8 cellular contexts compared by ENCODE assay signal in the genomic region with DNA sequence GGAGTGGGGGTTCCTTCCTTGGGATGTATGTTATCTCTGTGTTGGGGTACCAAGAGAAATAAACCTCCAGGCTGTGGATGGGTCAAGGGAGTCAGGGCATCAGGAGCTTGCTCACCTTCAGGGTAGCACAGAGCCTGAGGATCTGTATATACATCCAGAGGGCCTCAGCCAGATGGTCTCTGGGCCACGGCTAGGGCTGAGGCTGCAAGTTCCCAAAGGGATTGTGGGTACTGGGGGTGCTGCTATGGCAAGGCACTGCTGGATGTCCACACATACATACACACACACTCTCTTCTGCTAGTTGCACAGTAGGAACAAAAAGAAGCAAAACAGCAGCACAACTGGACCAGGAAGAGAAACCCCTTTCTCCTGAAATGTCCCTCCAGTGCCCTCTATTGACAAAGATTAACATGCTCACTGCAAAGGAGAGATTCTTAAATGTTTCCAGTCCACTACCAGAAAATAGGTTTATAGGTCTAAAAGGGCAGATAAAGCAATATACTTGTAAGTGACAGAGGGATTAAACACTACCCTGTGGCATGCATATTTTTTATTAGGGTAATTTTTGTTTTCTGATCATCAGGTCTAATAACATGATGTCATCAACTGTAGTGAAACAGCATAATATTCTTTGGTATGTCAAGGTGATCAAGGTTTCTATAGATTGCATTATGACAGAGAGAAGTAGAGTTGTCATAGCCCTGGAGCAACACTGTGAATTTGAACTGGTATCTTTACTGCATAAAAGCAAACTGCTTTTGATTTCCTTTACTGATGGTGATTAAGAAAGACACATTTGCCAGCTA. TPM values are rescaled to one million over a fixed set of nuclear protein-coding genes. Genes with fewer than 3 reads are reported as not detected.
DNase-seq lines count a peak whose midpoint lies in the region; TF ChIP-seq lines count a peak whose summit lies in the region.

No MANE protein-coding gene starts in this region.

- CTCF ChIA-PET in activated CD4-positive, alpha-beta T cell treated with anti-CD3 and anti-CD28 coated beads, Interleukin-2, amount 10 ng/mL, durations not matched to agents 7 days and 5 days (lab: Charles Lee): no interaction called here

- POLR2A ChIA-PET in activated CD4-positive, alpha-beta T cell treated with anti-CD3 and anti-CD28 coated beads, Interleukin-2, amount 10 ng/mL, durations not matched to agents 7 days and 5 days (lab: Charles Lee): no interaction called here

- in situ Hi-C loops in SK-MEL-5 (cut with HindIII; ENCODE audit: low pct_unique_long_range_greater_than_20kb, low sequenced_read_pairs): no loop called here

- no peak overlapping the region for H3K27ac Mint-ChIP-seq in activated CD4-positive, alpha-beta T cell treated with anti-CD3 and anti-CD28 coated beads, Interleukin-2, amount 10 ng/mL, durations not matched to agents 7 days and 5 days

- peak; percentile 63 for TF ChIP-seq CTCF in HFF-Myc (IDR thresholded peaks at IDR 0.05; ENCODE audit: low read depth, low read length, missing control alignments)

- H3K4me3 Mint-ChIP-seq in activated CD4-positive, alpha-beta T cell treated with anti-CD3 and anti-CD28 coated beads, Interleukin-2, amount 10 ng/mL, durations not matched to agents 7 days and 5 days: no peak overlapping the region

- H3K4me3 ChIP-seq in HFF-Myc (replicated peaks; ENCODE audit: low read depth, low read length): no peak overlapping the region

- no peaks in the 10 kb centered on the region for H3K9me3 Mint-ChIP-seq in activated CD4-positive, alpha-beta T cell treated with anti-CD3 and anti-CD28 coated beads, Interleukin-2, amount 10 ng/mL, durations not matched to agents 7 days and 5 days

- no peaks in the 10 kb centered on the region for H3K36me3 Mint-ChIP-seq in activated CD4-positive, alpha-beta T cell treated with anti-CD3 and anti-CD28 coated beads, Interleukin-2, amount 10 ng/mL, durations not matched to agents 7 days and 5 days (ENCODE audit: low read depth)

- no peaks in the 10 kb centered on the region for H3K4me1 Mint-ChIP-seq in activated CD4-positive, alpha-beta T cell treated with anti-CD3 and anti-CD28 coated beads, Interleukin-2, amount 10 ng/mL, durations not matched to agents 7 days and 5 days

- no peaks in the 10 kb centered on the region for H3K27me3 Mint-ChIP-seq in activated CD4-positive, alpha-beta T cell treated with anti-CD3 and anti-CD28 coated beads, Interleukin-2, amount 10 ng/mL, durations not matched to agents 7 days and 5 days

- DNase-seq in EL: peak; percentile 61
- DNase-seq in HFF-Myc (ENCODE audit: extremely low read depth, low read depth): peak; percentile 72
- DNase-seq in SK-MEL-5 (ENCODE audit: low read depth, low spot score): peak; percentile 47
- peak; percentile 60 for DNase-seq in left kidney (ENCODE audit: low read depth, low spot score)
- no peak for DNase-seq in activated T-cell treated with anti-CD3 and anti-CD28 coated beads, Interleukin-2, amount 50 U/mL, for 48 hours
- no peak for DNase-seq in activated CD8-positive, alpha-beta memory T cell treated with anti-CD3 and anti-CD28 coated beads for 24 hours
- no peak for DNase-seq in activated CD4-positive, alpha-beta T cell treated with anti-CD3 and anti-CD28 coated beads, Interleukin-2, amount 10 ng/mL, durations not matched to agents 7 days and 5 days
- no peak for DNase-seq in cerebellar nuclear complex (lab: John Stamatoyannopoulos, UW)

RNA-seq across cellular contexts. Expression of gene KCNN2, which starts 56.3 kb away (rescaled TPM):
- 15.8 and 16.0 TPM in 2 replicates for total RNA-seq in SK-MEL-5 (2014; rRNA removed; shearing (Covaris generic))
- 24.8 and 34.0 TPM in 2 replicates for polyA plus RNA-seq in SK-MEL-5 (2015; cell fraction: cytosol; rRNA removed)
- polyA plus RNA-seq in SK-MEL-5 (2015; cell fraction: nucleus; rRNA removed): 35.6 and 47.0 TPM in 2 replicates
- total RNA-seq in activated CD4-positive, alpha-beta T cell treated with anti-CD3 and anti-CD28 coated beads, Interleukin-2, amount 10 ng/mL, durations not matched to agents 7 days and 5 days: not detected

Comparison
In these comparisons a context has a peak if more than half of its experiments do, and no peak if none do; other contexts are left out.
1. DNase-seq: peak in EL (single experiment), HFF-Myc (single experiment), SK-MEL-5 (single experiment) and left kidney (single experiment); none in activated T-cell treated with anti-CD3 and anti-CD28 coated beads, Interleukin-2, amount 50 U/mL, for 48 hours (0 of 2), activated CD8-positive, alpha-beta memory T cell treated with anti-CD3 and anti-CD28 coated beads for 24 hours (single experiment), activated CD4-positive, alpha-beta T cell treated with anti-CD3 and anti-CD28 coated beads, Interleukin-2, amount 10 ng/mL, durations not matched to agents 7 days and 5 days (single experiment) and cerebellar nuclear complex (0 of 2).
2. RNA of gene KCNN2, which starts 56.3 kb away (total RNA-seq): 15.8 to 16.0 TPM in SK-MEL-5; not detected in activated CD4-positive, alpha-beta T cell treated with anti-CD3 and anti-CD28 coated beads, Interleukin-2, amount 10 ng/mL, durations not matched to agents 7 days and 5 days; every median in the first group is over 10 times any median in the second.